In the genomic region with DNA sequence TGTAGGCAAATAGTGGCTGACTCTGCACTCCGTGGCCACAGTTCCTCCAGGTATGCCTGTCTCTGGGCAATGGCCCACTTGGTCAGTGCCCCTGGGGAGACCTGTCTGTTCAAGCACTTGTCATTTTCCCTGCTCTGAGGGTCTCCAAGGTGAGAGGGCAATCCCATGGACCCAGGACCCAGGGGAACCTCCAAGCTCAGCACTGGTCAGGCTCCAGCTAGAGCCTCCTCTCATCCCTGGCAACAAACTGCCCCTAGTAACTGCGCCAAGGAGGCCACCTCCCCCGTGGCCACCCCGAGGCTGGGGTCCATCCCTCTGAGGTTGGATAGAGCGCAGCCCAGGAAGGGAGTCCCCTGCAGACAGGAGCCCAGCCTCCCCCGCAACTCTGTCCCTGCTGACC, we compare ENCODE assay signal across 28 cellular contexts. TPM values are rescaled to one million over a fixed set of nuclear protein-coding genes. Genes with fewer than 3 reads are reported as not detected.
DNase-seq lines count a peak whose midpoint lies in the region; ATAC-seq, FAIRE-seq and TF ChIP-seq lines count a peak whose summit lies in the region.
"Had no signal": no experiment of that assay in that cellular context is flagged by ENCODE, and none has a peak within 500 bp of the region (broad histone marks: within the 10 kb centered on the region; RNA-seq: fewer than 3 reads in every experiment).

No MANE protein-coding gene starts in this region.

- peak; percentile 34 for FAIRE-seq in keratinocyte (lab: Jason Lieb, UNC)
- FAIRE-seq: GM12878 had no signal

- peak overlapping the region; percentile 76 for H2BK12ac ChIP-seq in trophoblast cell (ENCODE audit: low read length)

- H3K4ac ChIP-seq in trophoblast cell (ENCODE audit: low read depth, low read length), result no peak overlapping the region

- peak overlapping the region; percentile 80 for H4K91ac ChIP-seq in trophoblast cell (ENCODE audit: low read depth, low read length)

- no peak overlapping the region for H3K27ac Mint-ChIP-seq in MCF 10A (ENCODE audit: low read depth, unreplicated experiment)
- H3K27ac Mint-ChIP-seq: B cell; CD8-positive, alpha-beta T cell; HFFc6 had no signal

- H3K79me2 ChIP-seq in mammary epithelial cell (ENCODE audit: insufficient read depth, low read length) (no peaks in the 10 kb centered on the region), keratinocyte (ENCODE audit: control insufficient read depth, insufficient read depth, low read length) (no peaks in the 10 kb centered on the region), trophoblast cell (ENCODE audit: control insufficient read depth, insufficient read depth, low read length, poor library complexity) (peaks cover 4% of the 10 kb centered on the region)

- peak overlapping the region; percentile 29 for H4K8ac ChIP-seq in trophoblast cell (ENCODE audit: low read depth, low read length)

- no peaks in the 10 kb centered on the region for H3K27me3 Mint-ChIP-seq in MCF 10A (ENCODE audit: insufficient read depth, unreplicated experiment)

- no peak for ATAC-seq in GM18505 (IDR thresholded peaks at IDR 0.05; ENCODE audit: unreplicated experiment)
- ATAC-seq: CD8-positive, alpha-beta T cell; GM12878 had no signal

- no peaks in the 10 kb centered on the region for H3K9me1 ChIP-seq in keratinocyte (ENCODE audit: control insufficient read depth, extremely low read depth, insufficient read depth, low read length)

- DNase-seq in breast epithelium (ENCODE audit: low spot score in 2 of 2) (no peak), MCF 10A (ENCODE audit: unreplicated experiment) (no peak), mammary epithelial cell (no peak), keratinocyte (ENCODE audit: low read depth, low spot score) (no peak), trophoblast cell (no peak), GM19240 (ENCODE audit: insufficient read length, low spot score) (no peak)
- DNase-seq in stimulated activated CD4-positive, alpha-beta T cell treated with anti-CD3 and anti-CD28 coated beads, Interleukin-15, amount 100 ng/mL, for 24 hours, result no peak
- DNase-seq: Caco-2; CD8-positive, alpha-beta T cell; DMS79; EL; GDM1; HFFc6; IMR-90; KG1; MM.1S; NCI-H2029; NCI-H446; NCI-H526; NCI-H82; SHP77 treated with DMSO at 0.1 percent for 48 hours had no signal

- peaks cover 21% of the 10 kb centered on the region for H3K79me1 ChIP-seq in trophoblast cell (ENCODE audit: low read length)

- H2AFZ ChIP-seq in mammary epithelial cell (ENCODE audit: low read depth, low read length) (no peak overlapping the region), keratinocyte (ENCODE audit: control insufficient read depth, low read length) (no peak overlapping the region), trophoblast cell (ENCODE audit: insufficient read depth, low read length, poor library complexity) (no peak overlapping the region)

- H2BK5ac ChIP-seq in trophoblast cell (ENCODE audit: low read depth, low read length, poor library complexity), result peak overlapping the region; percentile 17

- intact Hi-C loops in breast epithelium (cut with DNase I; ENCODE audit: low total_unique reads), result no loop called here
- intact Hi-C loops in MCF 10A (cut with micrococcal nuclease), result no loop called here
- intact Hi-C loops in mammary epithelial cell (cut with micrococcal nuclease), result loop anchor here (2.0 to 5.0 kb wide), 2 partner anchors 145 to 344 kb away; no protein-coding TSS in a partner anchor

- H3K23ac ChIP-seq in trophoblast cell (ENCODE audit: low read length), result no peak overlapping the region

- H3K9me3 Mint-ChIP-seq in MCF 10A (ENCODE audit: unreplicated experiment), result no peaks in the 10 kb centered on the region
- H3K9me3 Mint-ChIP-seq: CD8-positive, alpha-beta T cell; HFFc6 had no signal

- dilution Hi-C loops in mammary epithelial cell (cut with HindIII; ENCODE audit: low sequenced_read_pairs) (loop anchor here (5.0 kb wide), 3 partner anchors 40 to 125 kb away; no protein-coding TSS in a partner anchor), keratinocyte (cut with MboI; ENCODE audit: extremely low pct_ligation_motif_present, low sequenced_read_pairs) (no loop called here)

- H3K4me3 ChIP-seq in breast epithelium (no peak overlapping the region), mammary epithelial cell (replicated peaks in 1 of 3; ENCODE audit: insufficient read depth in 1 of 3, low read depth in 2 of 3, low read length in 3 of 3) (no peak overlapping the region), keratinocyte (ENCODE audit: control insufficient read depth in 2 of 3, extremely low read depth in 1 of 3, insufficient read depth in 2 of 3, low read depth in 1 of 3, low read length in 3 of 3) (no peak overlapping the region), trophoblast cell (ENCODE audit: low read depth, low read length) (no peak overlapping the region)
- H3K4me3 ChIP-seq: GM12878, HAP-1 had no signal

- peaks cover 20% of the 10 kb centered on the region for H3K4me1 Mint-ChIP-seq in MCF 10A (ENCODE audit: insufficient read depth, unreplicated experiment)
- H3K4me1 Mint-ChIP-seq: B cell had no signal

- in situ Hi-C loops in mammary epithelial cell (cut with MboI; ENCODE audit: low sequenced_read_pairs in 2 of 2), result loop anchor here in 1 of 2 donors (10.0 kb wide), 1 partner anchor 72 kb away; a partner anchor contains a TSS

- POLR2A ChIA-PET in MCF 10A (lab: Yijun Ruan, JAX), result interaction anchor here (1.1 to 3.8 kb wide), 3 partner anchors 9 to 62 kb away, joined by 3 to 18 read pairs (median 4); no protein-coding TSS in a partner anchor

- TF ChIP-seq CTCF in breast epithelium (IDR thresholded peaks at IDR 0.05) (no peak), MCF 10A (IDR thresholded peaks at IDR 0.05; ENCODE audit: unreplicated experiment) (no peak), mammary epithelial cell (conservative IDR thresholded peaks at IDR 0.05 in 1 of 2, IDR thresholded peaks at IDR 0.05 in 1 of 2; ENCODE audit: extremely low read depth in 1 of 2, insufficient read depth in 1 of 2, low read depth in 1 of 2, low read length in 2 of 2) (no peak), keratinocyte (optimal IDR thresholded peaks at IDR 0.05 in 1 of 3, IDR thresholded peaks at IDR 0.05 in 1 of 3, conservative IDR thresholded peaks at IDR 0.05 in 1 of 3; ENCODE audit: extremely low read depth in 1 of 3, insufficient read depth in 2 of 3, low read length in 3 of 3) (no peak)

- H3K4me1 ChIP-seq in breast epithelium (no peaks in the 10 kb centered on the region), mammary epithelial cell (ENCODE audit: insufficient read depth, low read length) (peaks cover 41% of the 10 kb centered on the region), keratinocyte (ENCODE audit: control insufficient read depth, extremely low read depth, insufficient read depth, low read length) (peaks cover 34% of the 10 kb centered on the region), trophoblast cell (ENCODE audit: control insufficient read depth in 1 of 2, insufficient read depth in 2 of 2, low read length in 2 of 2) (peaks cover 25 to 29% of the 10 kb centered on the region in 2 experiments)
- H3K4me1 ChIP-seq: HAP-1 had no signal

- H3K4me3 Mint-ChIP-seq in MCF 10A (ENCODE audit: unreplicated experiment), result no peak overlapping the region
- H3K4me3 Mint-ChIP-seq: B cell; CD8-positive, alpha-beta T cell; HFFc6 had no signal

- no peak overlapping the region for H3K4me2 ChIP-seq in mammary epithelial cell (ENCODE audit: insufficient read depth, low read depth, low read length)
- no peak overlapping the region for H3K4me2 ChIP-seq in keratinocyte (ENCODE audit: control insufficient read depth, extremely low read depth, insufficient read depth, low read depth, low read length)
- H3K4me2 ChIP-seq in trophoblast cell (ENCODE audit: low read length), result no peak overlapping the region

- no peak for TF ChIP-seq POLR2A in breast epithelium (IDR thresholded peaks at IDR 0.05)
- TF ChIP-seq POLR2A in GM18505 (IDR thresholded peaks at IDR 0.05; ENCODE audit: borderline replicate concordance, extremely low read depth, insufficient read depth, insufficient read length), result no peak

- H4K20me1 ChIP-seq in mammary epithelial cell (ENCODE audit: insufficient read depth, low read length), result no peaks in the 10 kb centered on the region
- no peaks in the 10 kb centered on the region for H4K20me1 ChIP-seq in keratinocyte (ENCODE audit: control insufficient read depth, extremely low read depth, insufficient read depth, low read length)

- H3K14ac ChIP-seq in trophoblast cell (ENCODE audit: low read length), result peak overlapping the region; percentile 36

- H3K9ac ChIP-seq in mammary epithelial cell (ENCODE audit: insufficient read depth, low read length), result no peak overlapping the region
- H3K9ac ChIP-seq in keratinocyte (ENCODE audit: control insufficient read depth, extremely low read depth, insufficient read depth, low read length), result no peak overlapping the region
- no peak overlapping the region for H3K9ac ChIP-seq in trophoblast cell (ENCODE audit: low read length)

- H3K36me3 Mint-ChIP-seq in MCF 10A (ENCODE audit: insufficient read depth, unreplicated experiment), result no peaks in the 10 kb centered on the region
- H3K36me3 Mint-ChIP-seq: CD8-positive, alpha-beta T cell had no signal

- CTCF ChIA-PET in MCF 10A (lab: Yijun Ruan, JAX), result no interaction called here
- CTCF ChIA-PET in mammary epithelial cell (lab: Charles Lee; ENCODE audit: low non-redundant PET), result no interaction called here

- peak overlapping the region; percentile 56 for H3K18ac ChIP-seq in trophoblast cell (ENCODE audit: low read length)

- no peak overlapping the region for H4K12ac ChIP-seq in trophoblast cell (ENCODE audit: low read depth, low read length)

- H3K27ac ChIP-seq in breast epithelium (peak overlapping the region; percentile 54 to 70), mammary epithelial cell (ENCODE audit: insufficient read depth, low read depth, low read length) (peak overlapping the region; percentile 39), keratinocyte (ENCODE audit: control insufficient read depth, insufficient read depth, low read length) (no peak overlapping the region), trophoblast cell (ENCODE audit: low read depth, low read length) (no peak overlapping the region)
- H3K27ac ChIP-seq: 22Rv1, C4-2B had no signal

- peaks cover 0 to 11% of the 10 kb centered on the region in 2 donors for H3K27me3 ChIP-seq in breast epithelium
- H3K27me3 ChIP-seq in mammary epithelial cell (ENCODE audit: insufficient read depth, low read length), result no peaks in the 10 kb centered on the region
- H3K27me3 ChIP-seq in keratinocyte (ENCODE audit: control insufficient read depth, extremely low read depth, insufficient read depth, low read length), result no peaks in the 10 kb centered on the region
- H3K27me3 ChIP-seq in trophoblast cell (ENCODE audit: insufficient read depth, low read length), result no peaks in the 10 kb centered on the region

- no TSS peak for BruUV-seq in MCF 10A (replicated peaks; lab: Mats Ljungman, UMichigan)
- no TSS peak for BruUV-seq in mammary epithelial cell (replicated peaks; lab: Mats Ljungman, UMichigan)

- 73% methylated on average over 6 of the region's 6 CpGs for WGBS in mammary epithelial cell (ENCODE audit: low coverage, missing lambda C conversion rate)
- WGBS in trophoblast cell (ENCODE audit: extremely low coverage, insufficient coverage, insufficient read length), result no CpG with 5 or more reads among the region's 6 CpGs

- peak overlapping the region; percentile 5 for H2BK120ac ChIP-seq in trophoblast cell (ENCODE audit: insufficient read depth, low read length, poor library complexity)

- no peaks in the 10 kb centered on the region for H3K36me3 ChIP-seq in breast epithelium
- H3K36me3 ChIP-seq in mammary epithelial cell (ENCODE audit: insufficient read depth, low read length), result no peaks in the 10 kb centered on the region
- H3K36me3 ChIP-seq in keratinocyte (ENCODE audit: control insufficient read depth in 2 of 2, extremely low read depth in 1 of 2, insufficient read depth in 2 of 2, low read length in 2 of 2), result no peaks in the 10 kb centered on the region
- H3K36me3 ChIP-seq in trophoblast cell (ENCODE audit: control insufficient read depth in 1 of 2, insufficient read depth in 2 of 2, low read length in 2 of 2), result no peaks in the 10 kb centered on the region
- H3K36me3 ChIP-seq: HAP-1 had no signal

- H3K9me3 ChIP-seq in breast epithelium (no peaks in the 10 kb centered on the region), mammary epithelial cell (replicated peaks; ENCODE audit: insufficient read depth, low read length) (no peaks in the 10 kb centered on the region), keratinocyte (ENCODE audit: control insufficient read depth, low read depth, low read length) (no peaks in the 10 kb centered on the region), trophoblast cell (ENCODE audit: insufficient read depth, low read depth, low read length) (no peaks in the 10 kb centered on the region)
- H3K9me3 ChIP-seq: Caco-2, HAP-1 had no signal

- H2AK5ac ChIP-seq in trophoblast cell (ENCODE audit: low read length), result peak overlapping the region; percentile 55

RNA-seq across cellular contexts. Expression of a gene that starts 0.7 kb away (rescaled TPM):
- total RNA-seq in breast epithelium (1 to 10 TPM; 1.4 to 3.4 (median 1.6) TPM), MCF 10A (2022) (0.47 and 1.3 TPM in 2 replicates), mammary epithelial cell (1 to 10 TPM; 1.5 to 2.3 TPM)
- polyA plus RNA-seq in mammary epithelial cell (2.5 TPM), keratinocyte (0.85 to 1.8 TPM (median 0.92 TPM) in 3 replicates)
- polyA minus RNA-seq in mammary epithelial cell (4.5 TPM), keratinocyte (1.1 to 1.8 TPM (median 1.4 TPM) in 3 replicates)
- 0.17 TPM for polyA plus RNA-seq in keratinocyte (2011; ENCODE audit: low read depth)
- polyA plus RNA-seq in keratinocyte (2011; cell fraction: cytosol; rRNA removed), result 0.45 and 0.83 TPM in 2 replicates
- 3.0 and 3.1 TPM in 2 replicates for polyA plus RNA-seq in keratinocyte (2011; cell fraction: nucleus; rRNA removed)
- polyA plus RNA-seq in keratinocyte (2012; ENCODE audit: low replicate concordance), result 0.89 and 1.0 TPM in 2 replicates
- polyA minus RNA-seq in keratinocyte (2011; cell fraction: cytosol; rRNA and poly(A)+ RNA removed), result 1.2 TPM
- polyA minus RNA-seq in keratinocyte (2011; cell fraction: nucleus; rRNA and poly(A)+ RNA removed), result 1.6 and 2.0 TPM in 2 replicates
- 0.26 and 0.38 TPM in 2 replicates for polyA plus RNA-seq in trophoblast cell (2013)
- total RNA-seq: GM12878, HFFc6, IMR-90, OCI-LY7 had no signal
- polyA plus RNA-seq: GM12878, IMR-90 had no signal

Comparison
In these comparisons a context has a peak if more than half of its experiments do, and no peak if none do; other contexts are left out.
1. H3K27ac ChIP-seq: peak in breast epithelium (2 of 2) and mammary epithelial cell (single experiment); none in keratinocyte (single experiment) and trophoblast cell (single experiment).